In the genomic region with DNA sequence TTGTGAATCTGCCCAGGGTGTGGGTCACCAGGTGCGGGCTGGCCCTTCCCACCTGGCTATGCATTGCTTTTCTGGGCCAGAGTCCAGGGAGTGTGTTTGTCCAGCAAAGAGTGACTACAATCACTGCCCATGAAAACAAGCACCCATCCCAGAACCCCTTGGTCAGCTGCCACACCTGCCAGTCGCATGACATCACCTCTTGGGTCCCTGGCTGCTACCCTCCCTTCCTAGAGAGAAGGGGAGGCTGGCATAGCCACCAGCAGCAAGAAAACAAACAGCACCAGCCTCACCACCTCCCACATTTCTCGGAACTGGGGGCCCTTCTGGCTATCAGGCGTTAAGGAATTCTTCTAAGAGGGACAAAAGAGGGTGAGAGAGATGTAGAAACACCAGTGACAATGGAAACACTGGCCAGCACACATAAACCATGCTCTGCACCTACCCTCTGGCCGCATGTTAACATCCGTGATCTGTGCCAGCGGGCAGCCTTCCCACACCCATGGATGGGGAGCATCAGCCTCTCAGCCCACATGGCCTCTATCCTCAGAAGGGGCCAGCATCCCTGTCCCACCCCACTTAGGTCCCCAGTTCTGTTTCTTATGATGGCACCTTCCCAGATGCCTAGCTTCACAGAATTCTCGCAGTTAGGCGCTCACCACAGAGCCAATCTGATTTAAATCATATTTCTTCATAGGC, we compare ENCODE assay signal across 15 cellular contexts.
DNase-seq lines count a peak whose midpoint lies in the region; ATAC-seq and TF ChIP-seq lines count a peak whose summit lies in the region.
"Had no signal": no experiment of that assay in that cellular context is flagged by ENCODE, and none has a peak within 500 bp of the region (broad histone marks: within the 10 kb centered on the region; RNA-seq: fewer than 3 reads in every experiment).

No MANE protein-coding gene starts in this region.

- H3K4me1 Mint-ChIP-seq in activated CD4-positive, alpha-beta T cell treated with anti-CD3 and anti-CD28 coated beads, Interleukin-2, amount 10 ng/mL, durations not matched to agents 7 days and 5 days = no peaks in the 10 kb centered on the region

- no peaks in the 10 kb centered on the region for H3K9me2 ChIP-seq in OCI-LY7 (ENCODE audit: insufficient read depth, low read length)

- ATAC-seq in GM21515 (IDR thresholded peaks at IDR 0.05; ENCODE audit: unreplicated experiment) = no peak
- ATAC-seq in GM21367 (IDR thresholded peaks at IDR 0.05; ENCODE audit: unreplicated experiment) = no peak
- ATAC-seq: psoas muscle had no signal

- intact Hi-C loops in OCI-LY7 (cut with micrococcal nuclease; ENCODE audit: unreplicated experiment) = no loop called here

- H3K4me3 ChIP-seq in OCI-LY7 (ENCODE audit: low read depth, low read length, poor library complexity, severe bottlenecking) = no peak overlapping the region
- H3K4me3 ChIP-seq: psoas muscle had no signal

- no peaks in the 10 kb centered on the region for H3K36me3 Mint-ChIP-seq in activated CD4-positive, alpha-beta T cell treated with anti-CD3 and anti-CD28 coated beads, Interleukin-2, amount 10 ng/mL, durations not matched to agents 7 days and 5 days (ENCODE audit: low read depth)

- TF ChIP-seq CTCF in OCI-LY7 (conservative IDR thresholded peaks at IDR 0.05; ENCODE audit: low read length) = no peak

- H3K27me3 Mint-ChIP-seq in activated CD4-positive, alpha-beta T cell treated with anti-CD3 and anti-CD28 coated beads, Interleukin-2, amount 10 ng/mL, durations not matched to agents 7 days and 5 days = peaks cover 4% of the 10 kb centered on the region

- no peaks in the 10 kb centered on the region for H3K9me3 ChIP-seq in OCI-LY7 (ENCODE audit: low read length)
- H3K9me3 ChIP-seq: psoas muscle had no signal

- CTCF ChIA-PET in OCI-LY7 (lab: Charles Lee; ENCODE audit: unreplicated experiment) = interaction anchor here (1.0 kb wide), 1 partner anchor 30 kb away, joined by 4 read pairs; no protein-coding TSS in a partner anchor
- CTCF ChIA-PET in activated CD4-positive, alpha-beta T cell treated with anti-CD3 and anti-CD28 coated beads, Interleukin-2, amount 10 ng/mL, durations not matched to agents 7 days and 5 days (lab: Charles Lee) = no interaction called here

- DNase-seq in COLO668 (lab: John Stamatoyannopoulos, UW; ENCODE audit: unreplicated experiment) (peak; percentile 88), NCI-H2081 (lab: John Stamatoyannopoulos, UW) (peak; percentile 74 to 93), T47D (ENCODE audit: low read depth in 1 of 2, low spot score in 1 of 2) (peak; percentile 66 to 86), mesenteric fat pad (ENCODE audit: low spot score) (peak; percentile 73), OCI-LY7 (ENCODE audit: low spot score) (no peak)
- DNase-seq in activated CD4-positive, alpha-beta T cell treated with anti-CD3 and anti-CD28 coated beads, Interleukin-2, amount 10 ng/mL, durations not matched to agents 7 days and 5 days = no peak
- DNase-seq: activated CD8-positive, alpha-beta memory T cell treated with anti-CD3 and anti-CD28 coated beads for 24 hours; activated naive CD4-positive, alpha-beta T cell treated with anti-CD3 and anti-CD28 coated beads, Interleukin-2, amount 50 U/mL, for 16 hours; erythroblast; NCI-H2107; psoas muscle; stimulated activated CD4-positive, alpha-beta T cell treated with anti-CD3 and anti-CD28 coated beads, Interleukin-4, amount 100 ng/mL, for 24 hours; stimulated activated naive CD4-positive, alpha-beta T cell treated with Interleukin-2 at 50 U/mL for 16 hours had no signal

- POLR2A ChIA-PET in OCI-LY7 (lab: Charles Lee) = interaction anchor here (0.7 kb wide), 1 partner anchor 9 kb away, joined by 3 read pairs; no protein-coding TSS in a partner anchor
- POLR2A ChIA-PET in activated CD4-positive, alpha-beta T cell treated with anti-CD3 and anti-CD28 coated beads, Interleukin-2, amount 10 ng/mL, durations not matched to agents 7 days and 5 days (lab: Charles Lee) = no interaction called here

- no peaks in the 10 kb centered on the region for H3K9me3 Mint-ChIP-seq in activated CD4-positive, alpha-beta T cell treated with anti-CD3 and anti-CD28 coated beads, Interleukin-2, amount 10 ng/mL, durations not matched to agents 7 days and 5 days

- no peak overlapping the region for H3K4me3 Mint-ChIP-seq in activated CD4-positive, alpha-beta T cell treated with anti-CD3 and anti-CD28 coated beads, Interleukin-2, amount 10 ng/mL, durations not matched to agents 7 days and 5 days

- H3K4me2 ChIP-seq in OCI-LY7 (ENCODE audit: low read length) = no peak overlapping the region

- no peak overlapping the region for H2AFZ ChIP-seq in OCI-LY7 (ENCODE audit: low read length)

- H3K4me1 ChIP-seq in OCI-LY7 (ENCODE audit: insufficient read depth, low read length, poor library complexity, severe bottlenecking) = no peaks in the 10 kb centered on the region
- H3K4me1 ChIP-seq: psoas muscle had no signal

- H3K27ac ChIP-seq in OCI-LY7 (ENCODE audit: low read depth, low read length, poor library complexity, severe bottlenecking) = no peak overlapping the region
- H3K27ac ChIP-seq: psoas muscle had no signal

- H3K36me3 ChIP-seq in OCI-LY7 (ENCODE audit: insufficient read depth, low read length) = no peaks in the 10 kb centered on the region

- in situ Hi-C loops in T47D (cut with HindIII; ENCODE audit: low pct_unique_long_range_greater_than_20kb, low sequenced_read_pairs) = no loop called here

- BruUV-seq in OCI-LY7 (replicated peaks; lab: Mats Ljungman, UMichigan) = no TSS peak

- H3K79me2 ChIP-seq in OCI-LY7 (ENCODE audit: insufficient read depth, low read depth, low read length) = no peaks in the 10 kb centered on the region

- no peak overlapping the region for H3K27ac Mint-ChIP-seq in activated CD4-positive, alpha-beta T cell treated with anti-CD3 and anti-CD28 coated beads, Interleukin-2, amount 10 ng/mL, durations not matched to agents 7 days and 5 days

- H4K20me1 ChIP-seq in OCI-LY7 (ENCODE audit: insufficient read depth, low read length) = no peaks in the 10 kb centered on the region

Comparison
In these comparisons a context has a peak if more than half of its experiments do, and no peak if none do; other contexts are left out.
1. DNase-seq: peak in COLO668 (single experiment), NCI-H2081 (2 of 2), T47D (2 of 2) and mesenteric fat pad (single experiment); none in OCI-LY7 (single experiment) and activated CD4-positive, alpha-beta T cell treated with anti-CD3 and anti-CD28 coated beads, Interleukin-2, amount 10 ng/mL, durations not matched to agents 7 days and 5 days (single experiment).